In the genomic region with DNA sequence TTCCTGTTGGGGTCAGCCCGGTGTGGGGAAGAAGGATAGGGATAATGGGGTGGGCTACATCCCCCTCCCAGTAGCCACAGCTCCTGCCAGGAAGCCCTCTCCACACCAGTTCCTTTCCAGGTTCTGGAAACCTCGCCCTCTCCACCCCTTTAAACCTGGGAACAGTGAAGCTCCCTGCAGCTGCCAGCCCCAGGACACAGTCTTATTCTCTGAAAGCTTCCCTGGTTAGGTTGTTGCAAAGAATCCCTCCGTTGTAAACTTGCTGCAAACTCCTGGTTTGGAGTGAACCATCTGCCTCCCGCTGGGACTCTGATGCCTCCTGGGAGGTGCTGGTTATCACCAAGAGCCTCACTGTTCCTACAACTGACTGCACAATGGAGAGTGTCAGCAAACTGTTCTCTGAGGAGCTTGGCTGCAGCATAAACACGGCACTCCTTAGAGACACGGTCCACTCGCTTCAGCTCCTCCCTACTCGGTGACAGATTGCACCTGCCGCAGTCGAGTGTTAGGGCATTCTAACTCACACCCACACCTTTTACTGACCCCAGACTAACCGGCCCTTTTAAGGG, we compare ENCODE assay signal across 30 cellular contexts.
DNase-seq lines count a peak whose midpoint lies in the region; ATAC-seq, FAIRE-seq and TF ChIP-seq lines count a peak whose summit lies in the region.
"Had no signal": no experiment of that assay in that cellular context is flagged by ENCODE, and none has a peak within 500 bp of the region (broad histone marks: within the 10 kb centered on the region; RNA-seq: fewer than 3 reads in every experiment).

No MANE protein-coding gene starts in this region.

- H3K9me3 ChIP-seq in BLaER1 treated with 17β-estradiol and CSF1 and Interleukin-3, amounts not matched to agents 10 nM and 100 nM (replicated peaks in 1 of 11), result no peaks in the 10 kb centered on the region
- H3K9me3 ChIP-seq in smooth muscle cell (replicated peaks; ENCODE audit: low read depth), result no peaks in the 10 kb centered on the region
- H3K9me3 ChIP-seq: SJCRH30, thoracic aorta had no signal

- no peaks in the 10 kb centered on the region for H3K79me2 ChIP-seq in smooth muscle cell (ENCODE audit: low read depth)
- H3K79me2 ChIP-seq: parathyroid adenoma had no signal

- TF ChIP-seq RAD21 in Ishikawa (IDR thresholded peaks at IDR 0.05; ENCODE audit: low read depth), result 0 out of 2 replicates have a peak, but pooled peaks have one; percentile 19

- peak; percentile 72 for TF ChIP-seq EP300 in Ishikawa (IDR thresholded peaks at IDR 0.05; ENCODE audit: borderline replicate concordance)

- no peak overlapping the region for H2AFZ ChIP-seq in smooth muscle cell (ENCODE audit: low read depth)
- H2AFZ ChIP-seq: parathyroid adenoma had no signal

- H4K20me1 ChIP-seq in BLaER1 treated with 17β-estradiol and CSF1 and Interleukin-3, amounts not matched to agents 10 nM and 100 nM, result no peaks in the 10 kb centered on the region
- H4K20me1 ChIP-seq in smooth muscle cell (ENCODE audit: low read depth), result no peaks in the 10 kb centered on the region

- H3K4me1 Mint-ChIP-seq in nephron progenitor cell (peaks cover 47% of the 10 kb centered on the region), mesothelial cell of epicardium (peaks cover 19% of the 10 kb centered on the region)
- H3K4me1 Mint-ChIP-seq: CD14-positive monocyte; memory B cell; stimulated activated naive B cell treated with anti-CD40 and anti-IgM and Interleukin-4, amounts not matched to agents 10 μg/mL and 1 μg/mL and 100 μg/mL, for 72 hours; T-helper 17 cell had no signal

- H3K27me3 Mint-ChIP-seq in nephron progenitor cell (ENCODE audit: low read depth, poor library complexity) (peaks cover 13% of the 10 kb centered on the region), mesothelial cell of epicardium (ENCODE audit: low read depth) (no peaks in the 10 kb centered on the region)

- no peak overlapping the region for H3K27ac ChIP-seq in BLaER1 treated with 17β-estradiol and CSF1 and Interleukin-3, amounts not matched to agents 10 nM and 100 nM
- H3K27ac ChIP-seq in smooth muscle cell (ENCODE audit: low read depth), result no peak overlapping the region
- H3K27ac ChIP-seq: dorsolateral prefrontal cortex, parathyroid adenoma, SJCRH30, thoracic aorta, WERI-Rb-1 had no signal

- H3K4me2 ChIP-seq in BLaER1 treated with 17β-estradiol and CSF1 and Interleukin-3, amounts not matched to agents 10 nM and 100 nM, result peak overlapping the region in 10 of 11 experiments; percentile 4 to 86 (median 64); a peak in 16 of 22 replicates
- no peak overlapping the region for H3K4me2 ChIP-seq in smooth muscle cell

- no peaks in the 10 kb centered on the region for H3K36me3 Mint-ChIP-seq in nephron progenitor cell (ENCODE audit: low read depth)
- H3K36me3 Mint-ChIP-seq in mesothelial cell of epicardium, result no peaks in the 10 kb centered on the region
- H3K36me3 Mint-ChIP-seq: CD14-positive monocyte; memory B cell; naive thymus-derived CD4-positive, alpha-beta T cell; stimulated activated naive B cell treated with anti-CD40 and anti-IgM and Interleukin-4, amounts not matched to agents 10 μg/mL and 1 μg/mL and 100 μg/mL, for 72 hours had no signal

- FAIRE-seq in bronchial epithelial cell (lab: Jason Lieb, UNC), result peak; percentile 7
- FAIRE-seq: frontal cortex, GM12878, keratinocyte had no signal

- H3K36me3 ChIP-seq in BLaER1 treated with 17β-estradiol and CSF1 and Interleukin-3, amounts not matched to agents 10 nM and 100 nM, result no peaks in the 10 kb centered on the region
- H3K36me3 ChIP-seq in bronchial epithelial cell (ENCODE audit: control insufficient read depth, insufficient read depth, low read length) (no peaks in the 10 kb centered on the region), smooth muscle cell (ENCODE audit: low read depth) (no peaks in the 10 kb centered on the region)
- H3K36me3 ChIP-seq: SJCRH30, thoracic aorta, WERI-Rb-1 had no signal

- H3K9me3 Mint-ChIP-seq in nephron progenitor cell, result no peaks in the 10 kb centered on the region
- no peaks in the 10 kb centered on the region for H3K9me3 Mint-ChIP-seq in mesothelial cell of epicardium
- H3K9me3 Mint-ChIP-seq: memory B cell; stimulated activated naive B cell treated with anti-CD40 and anti-IgM and Interleukin-4, amounts not matched to agents 10 μg/mL and 1 μg/mL and 100 μg/mL, for 72 hours had no signal

- ATAC-seq in GM18873 (IDR thresholded peaks at IDR 0.05; ENCODE audit: low FRiP score, unreplicated experiment), result no peak
- ATAC-seq: GM12878; naive thymus-derived CD4-positive, alpha-beta T cell; PC-3; stimulated activated naive B cell treated with anti-CD40 and anti-IgM and Interleukin-4, amounts not matched to agents 10 μg/mL and 1 μg/mL and 100 μg/mL, for 72 hours; T-helper 17 cell had no signal

- WGBS in smooth muscle cell (ENCODE audit: low lambda C conversion rate), result 65% methylated on average over 11 of the region's 11 CpGs

- no peak overlapping the region for H3K9ac ChIP-seq in BLaER1 treated with 17β-estradiol and CSF1 and Interleukin-3, amounts not matched to agents 10 nM and 100 nM
- H3K9ac ChIP-seq in smooth muscle cell (ENCODE audit: low read depth), result no peak overlapping the region
- H3K9ac ChIP-seq: parathyroid adenoma had no signal

- peaks cover 0 to 27% (median 18%) of the 10 kb centered on the region in 10 experiments; a peak in 16 of 20 replicates for H3K4me1 ChIP-seq in BLaER1 treated with 17β-estradiol and CSF1 and Interleukin-3, amounts not matched to agents 10 nM and 100 nM
- no peaks in the 10 kb centered on the region for H3K4me1 ChIP-seq in smooth muscle cell (ENCODE audit: low read depth)
- H3K4me1 ChIP-seq: parathyroid adenoma, SJCRH30 had no signal

- H3K4me3 ChIP-seq in BLaER1 treated with 17β-estradiol and CSF1 and Interleukin-3, amounts not matched to agents 10 nM and 100 nM, result no peak overlapping the region
- no peak overlapping the region for H3K4me3 ChIP-seq in bronchial epithelial cell (ENCODE audit: low read depth, low read length)
- no peak overlapping the region for H3K4me3 ChIP-seq in smooth muscle cell
- H3K4me3 ChIP-seq: dorsolateral prefrontal cortex, GM12878, SJCRH30, thoracic aorta had no signal

- TF ChIP-seq CTCF in bronchial epithelial cell (IDR thresholded peaks at IDR 0.05; ENCODE audit: insufficient read depth, low read length, severe bottlenecking) (no peak), nephron progenitor cell (IDR thresholded peaks at IDR 0.05) (no peak), mesothelial cell of epicardium (IDR thresholded peaks at IDR 0.05; ENCODE audit: unreplicated experiment) (no peak), smooth muscle cell (IDR thresholded peaks at IDR 0.05; ENCODE audit: borderline replicate concordance, insufficient read depth, poor library complexity, severe bottlenecking) (no peak)

- H3K4me3 Mint-ChIP-seq in nephron progenitor cell (peak overlapping the region; percentile 4), mesothelial cell of epicardium (no peak overlapping the region)
- H3K4me3 Mint-ChIP-seq: CD14-positive monocyte; memory B cell; naive thymus-derived CD4-positive, alpha-beta T cell; stimulated activated naive B cell treated with anti-CD40 and anti-IgM and Interleukin-4, amounts not matched to agents 10 μg/mL and 1 μg/mL and 100 μg/mL, for 72 hours; T-helper 17 cell had no signal

- no peaks in the 10 kb centered on the region for H3F3A ChIP-seq in smooth muscle cell (ENCODE audit: low read depth)

- DNase-seq in bronchial epithelial cell (ENCODE audit: low read depth) (no peak), nephron progenitor cell (peak; percentile 23), mesothelial cell of epicardium (ENCODE audit: low spot score in 2 of 2, unreplicated experiment in 2 of 2) (no peak), smooth muscle cell (lab: John Stamatoyannopoulos, UW; ENCODE audit: unreplicated experiment) (no peak), RKO (ENCODE audit: low spot score) (no peak)
- DNase-seq: activated CD4-positive, alpha-beta T cell treated with anti-CD3 and anti-CD28 coated beads, Interleukin-2, amount 50 U/mL, for 48 hours; activated naive CD4-positive, alpha-beta T cell treated with Interleukin-2 at 50 U/mL for 16 hours; activated T-cell treated with anti-CD3 and anti-CD28 coated beads for 4 hours; amygdala; central memory CD4-positive, alpha-beta T cell; dorsolateral prefrontal cortex; hypothalamus; MM.1S; naive thymus-derived CD4-positive, alpha-beta T cell; NCI-H146; PC-3; SJCRH30; stimulated activated naive B cell treated with anti-CD40 and anti-IgM and Interleukin-4, amounts not matched to agents 10 μg/mL and 1 μg/mL and 100 μg/mL, for 72 hours; T-helper 17 cell; WERI-Rb-1 had no signal

- no peaks in the 10 kb centered on the region; a peak in 1 of 22 replicates for H3K27me3 ChIP-seq in BLaER1 treated with 17β-estradiol and CSF1 and Interleukin-3, amounts not matched to agents 10 nM and 100 nM
- H3K27me3 ChIP-seq in bronchial epithelial cell (ENCODE audit: control insufficient read depth, insufficient read depth, low read length) (no peaks in the 10 kb centered on the region), smooth muscle cell (ENCODE audit: low read depth) (no peaks in the 10 kb centered on the region)

- no peak overlapping the region for H3K27ac Mint-ChIP-seq in nephron progenitor cell
- no peak overlapping the region for H3K27ac Mint-ChIP-seq in mesothelial cell of epicardium
- H3K27ac Mint-ChIP-seq: CD14-positive monocyte; memory B cell; naive thymus-derived CD4-positive, alpha-beta T cell; stimulated activated naive B cell treated with anti-CD40 and anti-IgM and Interleukin-4, amounts not matched to agents 10 μg/mL and 1 μg/mL and 100 μg/mL, for 72 hours; T-helper 17 cell had no signal

TF ChIP-seq in Ishikawa, 13 proteins besides CTCF, POLR2A, EP300 and RAD21:
- peak; percentile 38; the same call in 1 of the 2 replicates for TF ChIP-seq EGR1 (IDR thresholded peaks at IDR 0.05)
- peak; percentile 50 for TF ChIP-seq FOXM1 (IDR thresholded peaks at IDR 0.05; ENCODE audit: borderline replicate concordance, low read depth)
- no peak for TF ChIP-seq YY1 (IDR thresholded peaks at IDR 0.05; ENCODE audit: low read depth)
- TF ChIP-seq, protein P1, sequence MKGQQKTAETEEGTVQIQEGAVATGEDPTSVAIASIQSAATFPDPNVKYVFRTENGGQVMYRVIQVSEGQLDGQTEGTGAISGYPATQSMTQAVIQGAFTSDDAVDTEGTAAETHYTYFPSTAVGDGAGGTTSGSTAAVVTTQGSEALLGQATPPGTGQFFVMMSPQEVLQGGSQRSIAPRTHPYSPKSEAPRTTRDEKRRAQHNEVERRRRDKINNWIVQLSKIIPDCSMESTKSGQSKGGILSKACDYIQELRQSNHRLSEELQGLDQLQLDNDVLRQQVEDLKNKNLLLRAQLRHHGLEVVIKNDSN (IDR thresholded peaks at IDR 0.05), result 0 out of 2 replicates have a peak, but pooled peaks have one; percentile 10
- TF ChIP-seq TCF12 (IDR thresholded peaks at IDR 0.05; ENCODE audit: low read depth), result peak; percentile 63; the same call in 1 of the 2 replicates
- peak; percentile 30 for TF ChIP-seq NFIC (IDR thresholded peaks at IDR 0.05)
- peak; percentile 44; the same call in 1 of the 2 replicates for TF ChIP-seq TEAD4 (IDR thresholded peaks at IDR 0.05)
- no peak for TF ChIP-seq CREB1 (IDR thresholded peaks at IDR 0.05; ENCODE audit: low read depth)
TF ChIP-seq in Ishikawa: peak in this region for 6.
